In the genomic region with DNA sequence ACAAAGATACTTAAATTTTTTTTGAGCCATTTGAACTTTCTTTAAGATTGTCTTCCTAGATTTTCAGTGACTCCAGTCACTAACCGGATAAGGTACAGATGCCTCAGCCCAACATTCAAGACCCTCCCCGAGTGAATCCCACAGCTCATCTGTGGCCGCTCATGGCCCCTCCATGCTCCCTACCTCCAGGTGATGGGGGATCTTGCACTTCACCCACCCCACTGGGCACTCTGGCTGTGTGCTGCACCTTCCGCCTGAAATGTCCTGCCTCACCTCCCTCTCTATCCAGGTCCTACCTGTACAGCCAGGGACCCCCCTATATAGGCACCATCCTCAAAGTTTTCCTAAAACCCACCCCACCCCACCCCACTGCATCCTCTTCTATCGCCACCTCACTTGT, we compare ENCODE assay signal across 10 cellular contexts. TPM values are rescaled to one million over a fixed set of nuclear protein-coding genes. Genes with fewer than 3 reads are reported as not detected.
"Had no signal": no experiment of that assay in that cellular context is flagged by ENCODE, and none has a peak within 500 bp of the region (broad histone marks: within the 10 kb centered on the region; RNA-seq: fewer than 3 reads in every experiment).

No MANE protein-coding gene starts in this region.

- H3K27ac ChIP-seq: GM23248, HL-60 had no signal

- H3K4me3 ChIP-seq: GM23248, HAP-1 had no signal

- DNase-seq: GM23248, GOT3, H7, HFFc6, KBM-7 had no signal

- H3K4me1 Mint-ChIP-seq: IgD-negative memory B cell had no signal

- H3K4me3 Mint-ChIP-seq: HFFc6, IgD-negative memory B cell had no signal

- H3K27ac Mint-ChIP-seq: HFFc6 had no signal

- H3K9me3 Mint-ChIP-seq: HFFc6, IgD-negative memory B cell had no signal

- ATAC-seq: HCT116, HepG2 had no signal

RNA-seq across cellular contexts. Expression of gene NTRK3, which starts 24.6 kb away (rescaled TPM):
- total RNA-seq: GM23248, HepG2 had no signal
- polyA plus RNA-seq: GM23248, HepG2, IgD-negative memory B cell had no signal
